In genomic region chr18:46070683-46071614, GRCh38 we compare ENCODE assay signal across 8 cellular contexts. TPM values are rescaled to one million over a fixed set of nuclear protein-coding genes. Genes with fewer than 3 reads are reported as not detected.
DNase-seq lines count a peak whose midpoint lies in the region; ATAC-seq and TF ChIP-seq lines count a peak whose summit lies in the region.

No MANE protein-coding gene starts in this region.

- H3K4me3 Mint-ChIP-seq in activated CD8-positive, alpha-beta memory T cell treated with anti-CD3 and anti-CD28 coated beads, Interleukin-2, amount 10 ng/mL, durations not matched to agents 7 days and 5 days: peak overlapping the region; percentile 72

- H3K4me1 Mint-ChIP-seq in activated CD8-positive, alpha-beta memory T cell treated with anti-CD3 and anti-CD28 coated beads, Interleukin-2, amount 10 ng/mL, durations not matched to agents 7 days and 5 days: peaks cover 32% of the 10 kb centered on the region

- no peaks in the 10 kb centered on the region for H3K27me3 ChIP-seq in gastrocnemius medialis

- in situ Hi-C loops in gastrocnemius medialis (cut with MboI; ENCODE audit: low sequenced_read_pairs in 4 of 4): loop anchor here in 3 of 4 donors (10.0 to 25.0 kb wide), 4 partner anchors 106 to 409 kb away; partner anchors contain the start of gene EPG5 (in 2 of the 3)

- peak overlapping the region; percentile 71 to 87 (median 74) for H3K27ac ChIP-seq in gastrocnemius medialis

- H3K36me3 Mint-ChIP-seq in activated CD8-positive, alpha-beta memory T cell treated with anti-CD3 and anti-CD28 coated beads, Interleukin-2, amount 10 ng/mL, durations not matched to agents 7 days and 5 days: peaks cover 3% of the 10 kb centered on the region

- peaks cover 16% of the 10 kb centered on the region in 2 donors for H3K4me1 ChIP-seq in gastrocnemius medialis

- peaks cover 6% of the 10 kb centered on the region for H3K27me3 Mint-ChIP-seq in activated CD8-positive, alpha-beta memory T cell treated with anti-CD3 and anti-CD28 coated beads, Interleukin-2, amount 10 ng/mL, durations not matched to agents 7 days and 5 days

- H3K4me3 ChIP-seq in AG10803 (ENCODE audit: low read length): peak overlapping the region; percentile 73
- H3K4me3 ChIP-seq in gastrocnemius medialis: peak overlapping the region; percentile 70 to 83 (median 74)

- CTCF ChIA-PET in activated CD8-positive, alpha-beta memory T cell treated with anti-CD3 and anti-CD28 coated beads, Interleukin-2, amount 10 ng/mL, durations not matched to agents 7 days and 5 days (lab: Charles Lee): interaction anchor here (1.5 to 5.3 kb wide), 4 partner anchors 11 to 405 kb away, joined by 4 to 50 read pairs (median 37); no protein-coding TSS in a partner anchor

- H3K9me3 Mint-ChIP-seq in activated CD8-positive, alpha-beta memory T cell treated with anti-CD3 and anti-CD28 coated beads, Interleukin-2, amount 10 ng/mL, durations not matched to agents 7 days and 5 days (ENCODE audit: low read depth): no peaks in the 10 kb centered on the region

- ATAC-seq in HG02642 (IDR thresholded peaks at IDR 0.05; ENCODE audit: poor library complexity, unreplicated experiment) (peak; percentile 18), left cardiac atrium (peak; percentile 4), gastrocnemius medialis (peak in 1 of 2 donors; percentile 5), HG03045 (IDR thresholded peaks at IDR 0.05; ENCODE audit: unreplicated experiment) (no peak), GM18861 (IDR thresholded peaks at IDR 0.05; ENCODE audit: unreplicated experiment) (no peak)
- no peak for ATAC-seq in activated CD8-positive, alpha-beta memory T cell treated with anti-CD3 and anti-CD28 coated beads, Interleukin-2, amount 10 ng/mL, durations not matched to agents 7 days and 5 days

- H3K27ac Mint-ChIP-seq in activated CD8-positive, alpha-beta memory T cell treated with anti-CD3 and anti-CD28 coated beads, Interleukin-2, amount 10 ng/mL, durations not matched to agents 7 days and 5 days: no peak overlapping the region

- no peak for DNase-seq in AG10803 (ENCODE audit: low read depth)
- no peak for DNase-seq in activated CD8-positive, alpha-beta memory T cell treated with anti-CD3 and anti-CD28 coated beads, Interleukin-2, amount 10 ng/mL, durations not matched to agents 7 days and 5 days
- no peak for DNase-seq in left cardiac atrium
- DNase-seq in gastrocnemius medialis: no peak
- DNase-seq in activated gamma-delta T cell (lab: John Stamatoyannopoulos, UW): no peak

- intact Hi-C loops in left cardiac atrium (cut with DNase I) (loop anchor here in 1 of 2 donors (10.0 kb wide), 1 partner anchor 96 kb away; no protein-coding TSS in a partner anchor), gastrocnemius medialis (cut with DNase I; ENCODE audit: low total_unique reads) (loop anchor here (5.0 to 10.0 kb wide), 3 partner anchors 144 to 404 kb away; no protein-coding TSS in a partner anchor)

- H3K9me3 ChIP-seq in gastrocnemius medialis: no peaks in the 10 kb centered on the region

- no peaks in the 10 kb centered on the region for H3K36me3 ChIP-seq in gastrocnemius medialis

- TF ChIP-seq CTCF in AG10803 (conservative IDR thresholded peaks at IDR 0.05; ENCODE audit: low read length) (no peak), gastrocnemius medialis (IDR thresholded peaks at IDR 0.05 in 4 of 5, conservative IDR thresholded peaks at IDR 0.05 in 1 of 5) (no peak)

- TF ChIP-seq POLR2A in gastrocnemius medialis (IDR thresholded peaks at IDR 0.05): no peak

RNA-seq across cellular contexts. Expression of gene PSTPIP2, which starts 1.1 kb away (rescaled TPM):
- 10 to 100 TPM in 1 of 2 experiments, 1 to 10 TPM in 1; 4.1 to 16.1 TPM for total RNA-seq in activated CD8-positive, alpha-beta memory T cell treated with anti-CD3 and anti-CD28 coated beads, Interleukin-2, amount 10 ng/mL, durations not matched to agents 7 days and 5 days
- total RNA-seq in left cardiac atrium (1 to 10 TPM; 2.5 to 3.2 TPM), gastrocnemius medialis (10 to 100 TPM in 2 of 4 donors, 1 to 10 TPM in 2; 8.4 to 18.2 (median 10.3) TPM)

RNA-seq across cellular contexts. Expression of gene ATP5F1A, which starts 27.1 kb away (rescaled TPM):
- 100 to 1,000 TPM; 341 to 485 TPM for total RNA-seq in activated CD8-positive, alpha-beta memory T cell treated with anti-CD3 and anti-CD28 coated beads, Interleukin-2, amount 10 ng/mL, durations not matched to agents 7 days and 5 days
- total RNA-seq in left cardiac atrium (1,000 to 10,000 TPM; 1,001 to 1,121 TPM), gastrocnemius medialis (1,000 to 10,000 TPM in 1 of 4 donors, 100 to 1,000 TPM in 3; 845 to 1,536 (median 877) TPM)

RNA-seq across cellular contexts. Expression of gene HAUS1, which starts 33.2 kb away (rescaled TPM):
- 10 to 100 TPM; 57.4 to 59.2 TPM for total RNA-seq in activated CD8-positive, alpha-beta memory T cell treated with anti-CD3 and anti-CD28 coated beads, Interleukin-2, amount 10 ng/mL, durations not matched to agents 7 days and 5 days
- 1 to 10 TPM; 7.6 to 8.5 TPM for total RNA-seq in left cardiac atrium
- 10 to 100 TPM in 3 of 4 donors, 1 to 10 TPM in 1; 8.1 to 20.6 (median 13.3) TPM for total RNA-seq in gastrocnemius medialis

Comparison
In these comparisons a context has a peak if more than half of its experiments do, and no peak if none do; other contexts are left out.
1. ATAC-seq: peak in HG02642 (single experiment) and left cardiac atrium (2 of 2); none in activated CD8-positive, alpha-beta memory T cell treated with anti-CD3 and anti-CD28 coated beads, Interleukin-2, amount 10 ng/mL, durations not matched to agents 7 days and 5 days (single experiment), HG03045 (single experiment) and GM18861 (single experiment).